ENCODE assay signal across 1 cellular context in genomic region chr17:60677308-60678117, GRCh38.
TF ChIP-seq lines count a peak whose summit lies in the region.

Gene BCAS3, plus strand, starts transcription at chr17:60677851.

TF ChIP-seq in K562, 482 proteins besides CTCF, POLR2A, EP300 and RAD21 (continued from another document and continues in another):
- TF ChIP-seq BCLAF1 (IDR thresholded peaks at IDR 0.05; ENCODE audit: borderline replicate concordance in 1 of 2, control insufficient read depth in 1 of 2, low read depth in 2 of 2, low read length in 1 of 2) (0 out of 4 replicates have a peak, but pooled peaks of 1 of the 2 experiments have one; percentile 62), MAZ (CRISPR knock-in tag; conservative IDR thresholded peaks at IDR 0.05 in 1 of 2, IDR thresholded peaks at IDR 0.05 in 1 of 2) (peak in 1 of 2 experiments; percentile 11; a peak in 1 of 4 replicates), RAD51 (IDR thresholded peaks at IDR 0.05; ENCODE audit: borderline replicate concordance, low read depth) (peak; percentile 92), YY1 (IDR thresholded peaks at IDR 0.05; ENCODE audit: borderline replicate concordance in 1 of 3, control insufficient read depth in 1 of 3, extremely low read depth in 1 of 3, insufficient read depth in 3 of 3, insufficient read length in 1 of 3, insufficient replicate concordance in 2 of 3, low read depth in 1 of 3, low read length in 2 of 3) (peak in 2 of 3 experiments; percentile 55 to 62), NR1H2 (CRISPR knock-in tag; IDR thresholded peaks at IDR 0.05) (no peak), NFYB (IDR thresholded peaks at IDR 0.05; ENCODE audit: extremely low read depth, insufficient read length) (peak; percentile 98), CEBPZ (IDR thresholded peaks at IDR 0.05; ENCODE audit: borderline replicate concordance, low read depth, low read length) (peak; percentile 88), DPF2 (IDR thresholded peaks at IDR 0.05) (no peak), TFAP4 (CRISPR knock-in tag; IDR thresholded peaks at IDR 0.05; ENCODE audit: borderline replicate concordance) (peak; percentile 89), NR4A1 (CRISPR knock-in tag; IDR thresholded peaks at IDR 0.05) (no peak), NR4A1 (tag; IDR thresholded peaks at IDR 0.05) (0 out of 2 replicates have a peak, but pooled peaks have one; percentile 20), ZNF655 (CRISPR knock-in tag; IDR thresholded peaks at IDR 0.05) (no peak), STAT5B (CRISPR knock-in tag; IDR thresholded peaks at IDR 0.05) (no peak), GATAD2B (IDR thresholded peaks at IDR 0.05; ENCODE audit: borderline replicate concordance) (no peak), ZBTB26 (CRISPR knock-in tag; IDR thresholded peaks at IDR 0.05) (peak; percentile 74; the same call in 1 of the 2 replicates), MYC (IDR thresholded peaks at IDR 0.05; ENCODE audit: low read depth, low read length) (peak; percentile 91), MYC (CRISPR knock-in tag; IDR thresholded peaks at IDR 0.05; ENCODE audit: borderline replicate concordance, low read depth) (0 out of 2 replicates have a peak, but pooled peaks have one; percentile 20), RBBP5 (IDR thresholded peaks at IDR 0.05; ENCODE audit: borderline replicate concordance, insufficient read depth, low read length, poor library complexity, severe bottlenecking) (peak; percentile 79), HCFC1 (IDR thresholded peaks at IDR 0.05; ENCODE audit: low read depth, low read length) (peak; percentile 66; the same call in 1 of the 2 replicates), ERF (CRISPR knock-in tag; IDR thresholded peaks at IDR 0.05) (0 out of 2 replicates have a peak, but pooled peaks have one; percentile 39), POLR2AphosphoS5 (IDR thresholded peaks at IDR 0.05; ENCODE audit: control insufficient read depth, insufficient read depth, low read depth, low read length) (peak; percentile 46; the same call in 1 of the 2 replicates), MYBL2 (IDR thresholded peaks at IDR 0.05; ENCODE audit: low read depth) (no peak; the same call in 1 of the 2 replicates), MYBL2 (CRISPR knock-in tag; IDR thresholded peaks at IDR 0.05; ENCODE audit: borderline replicate concordance) (no peak), LEF1 (IDR thresholded peaks at IDR 0.05) (peak; percentile 31; the same call in 1 of the 2 replicates), POLR2AphosphoS2 (IDR thresholded peaks at IDR 0.05; ENCODE audit: low read length) (no peak), GABPB1 (CRISPR knock-in tag; IDR thresholded peaks at IDR 0.05) (peak; percentile 88), ASH1L (IDR thresholded peaks at IDR 0.05; ENCODE audit: borderline replicate concordance, low read depth, partially characterized antibody) (peak; percentile 97), THAP7 (CRISPR knock-in tag; IDR thresholded peaks at IDR 0.05) (peak; percentile 97), ZNF57 (CRISPR knock-in tag; IDR thresholded peaks at IDR 0.05) (no peak), HDAC2 (IDR thresholded peaks at IDR 0.05) (peak; percentile 78), C11orf30 (IDR thresholded peaks at IDR 0.05; ENCODE audit: low read depth) (peak; percentile 70; the same call in 1 of the 2 replicates), SREBF1 (IDR thresholded peaks at IDR 0.05; ENCODE audit: borderline replicate concordance, low read depth, low read length) (0 out of 2 replicates have a peak, but pooled peaks have one; percentile 40), SP1 (CRISPR knock-in tag; IDR thresholded peaks at IDR 0.05) (peak; percentile 95), KAT2B (IDR thresholded peaks at IDR 0.05; ENCODE audit: low read depth, low read length) (no peak), TAF1 (IDR thresholded peaks at IDR 0.05; ENCODE audit: control insufficient read depth, extremely low read depth, insufficient read depth, low read length, severe bottlenecking) (peak; percentile 44), ZBTB40 (IDR thresholded peaks at IDR 0.05) (peak; percentile 81), ZBTB40 (CRISPR knock-in tag; IDR thresholded peaks at IDR 0.05) (no peak)
